Comparison of ENCODE assay signal across 1 cellular context in the genomic region with DNA sequence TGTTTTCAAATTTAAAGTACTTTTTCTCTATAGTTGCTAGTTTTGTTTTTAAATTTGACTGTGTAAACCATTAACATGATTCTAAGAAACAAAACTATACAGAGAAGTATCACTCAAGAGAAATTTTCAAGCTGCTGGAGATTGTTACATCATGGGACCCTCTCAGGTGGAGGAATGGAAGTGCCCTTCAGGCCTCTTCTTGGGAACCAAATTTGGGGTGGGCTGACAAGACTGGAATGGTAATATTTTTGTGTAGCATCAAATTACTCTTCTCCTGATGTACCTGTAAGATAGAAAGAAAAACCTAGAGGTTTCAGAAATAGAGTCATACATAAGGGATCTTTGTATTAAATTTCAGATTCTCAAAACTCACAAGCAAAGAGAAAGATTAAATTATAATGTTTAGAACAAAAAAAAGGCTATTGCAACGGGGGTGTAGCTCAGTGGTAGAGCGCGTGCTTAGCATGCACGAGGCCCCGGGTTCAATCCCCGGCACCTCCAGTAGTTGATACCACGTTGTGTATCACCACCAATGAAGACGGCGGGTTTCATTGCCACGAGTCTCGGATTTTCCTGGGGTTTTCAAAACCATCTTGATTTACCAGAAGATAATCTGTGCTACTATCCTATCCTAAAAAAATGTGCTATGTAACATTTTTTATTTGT.
TF ChIP-seq lines count a peak whose summit lies in the region.

No MANE protein-coding gene starts in this region.

TF ChIP-seq in SK-N-SH treated with all-trans-retinoic acid at 6 μM for 48 hours, 23 proteins besides CTCF, POLR2A, EP300 and RAD21 (continued from another document):
- TF ChIP-seq GLIS3 (CRISPR knock-in tag; IDR thresholded peaks at IDR 0.05) (no peak), ESRRG (CRISPR knock-in tag; IDR thresholded peaks at IDR 0.05) (no peak), ZFP3 (CRISPR knock-in tag; IDR thresholded peaks at IDR 0.05) (no peak), ZNF8 (CRISPR knock-in tag; IDR thresholded peaks at IDR 0.05) (no peak)
- TF ChIP-seq, protein P1, sequence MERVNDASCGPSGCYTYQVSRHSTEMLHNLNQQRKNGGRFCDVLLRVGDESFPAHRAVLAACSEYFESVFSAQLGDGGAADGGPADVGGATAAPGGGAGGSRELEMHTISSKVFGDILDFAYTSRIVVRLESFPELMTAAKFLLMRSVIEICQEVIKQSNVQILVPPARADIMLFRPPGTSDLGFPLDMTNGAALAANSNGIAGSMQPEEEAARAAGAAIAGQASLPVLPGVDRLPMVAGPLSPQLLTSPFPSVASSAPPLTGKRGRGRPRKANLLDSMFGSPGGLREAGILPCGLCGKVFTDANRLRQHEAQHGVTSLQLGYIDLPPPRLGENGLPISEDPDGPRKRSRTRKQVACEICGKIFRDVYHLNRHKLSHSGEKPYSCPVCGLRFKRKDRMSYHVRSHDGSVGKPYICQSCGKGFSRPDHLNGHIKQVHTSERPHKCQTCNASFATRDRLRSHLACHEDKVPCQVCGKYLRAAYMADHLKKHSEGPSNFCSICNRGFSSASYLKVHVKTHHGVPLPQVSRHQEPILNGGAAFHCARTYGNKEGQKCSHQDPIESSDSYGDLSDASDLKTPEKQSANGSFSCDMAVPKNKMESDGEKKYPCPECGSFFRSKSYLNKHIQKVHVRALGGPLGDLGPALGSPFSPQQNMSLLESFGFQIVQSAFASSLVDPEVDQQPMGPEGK (CRISPR knock-in tag; IDR thresholded peaks at IDR 0.05; ENCODE audit: borderline replicate concordance), result no peak
